ENCODE assay signal across 8 cellular contexts in the genomic region with DNA sequence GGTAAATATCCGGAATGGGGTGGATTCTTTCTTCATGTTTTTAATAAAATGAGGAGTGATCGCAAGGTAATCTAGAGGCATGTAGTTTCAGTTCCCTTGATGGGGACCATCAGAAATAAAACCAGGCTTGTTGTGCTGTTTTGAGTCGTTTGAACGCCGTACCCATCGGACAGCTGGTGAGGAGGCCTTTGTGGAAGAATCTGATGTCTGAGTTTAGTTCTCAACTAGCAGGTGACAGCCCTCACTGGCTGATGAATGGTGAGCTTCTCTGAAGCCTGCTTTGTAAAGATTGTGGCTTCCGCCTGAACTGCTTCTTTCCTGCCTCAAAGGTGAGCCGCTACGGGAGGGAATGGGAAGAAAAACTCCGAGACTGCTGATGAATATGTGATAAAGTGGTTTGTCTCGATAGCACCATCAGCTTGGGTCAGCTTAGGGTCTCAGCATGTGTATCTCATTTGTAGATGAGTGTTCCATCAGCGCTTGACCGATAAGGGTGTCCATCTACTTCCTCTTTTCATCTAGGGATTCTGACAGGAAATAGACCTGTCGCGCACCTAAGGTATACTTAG. TPM values are rescaled to one million over a fixed set of nuclear protein-coding genes. Genes with fewer than 3 reads are reported as not detected.
DNase-seq lines count a peak whose midpoint lies in the region; ATAC-seq, FAIRE-seq and TF ChIP-seq lines count a peak whose summit lies in the region.

No MANE protein-coding gene starts in this region.

- peaks cover 3% of the 10 kb centered on the region for H3K9me1 ChIP-seq in keratinocyte (ENCODE audit: control insufficient read depth, extremely low read depth, insufficient read depth, low read length)

- H3K36me3 Mint-ChIP-seq in activated naive CD8-positive, alpha-beta T cell treated with anti-CD3 and anti-CD28 coated beads for 36 hours: peaks cover 29% of the 10 kb centered on the region
- H3K36me3 Mint-ChIP-seq in stimulated activated effector memory CD8-positive, alpha-beta T cell treated with anti-CD3 and anti-CD28 coated beads, Interleukin-12 subunit alpha, Interleukin-12 subunit beta, amount 100 ng/mL, for 72 hours: peaks cover 39% of the 10 kb centered on the region

- H3K27me3 Mint-ChIP-seq in activated naive CD8-positive, alpha-beta T cell treated with anti-CD3 and anti-CD28 coated beads for 36 hours: peaks cover 4% of the 10 kb centered on the region

- no peaks in the 10 kb centered on the region for H3K27me3 ChIP-seq in keratinocyte (ENCODE audit: control insufficient read depth, extremely low read depth, insufficient read depth, low read length)

- peaks cover 3 to 4% of the 10 kb centered on the region in 2 experiments for H3K36me3 ChIP-seq in keratinocyte (ENCODE audit: control insufficient read depth in 2 of 2, extremely low read depth in 1 of 2, insufficient read depth in 2 of 2, low read length in 2 of 2)

- peaks cover 15% of the 10 kb centered on the region for H3K4me1 ChIP-seq in keratinocyte (ENCODE audit: control insufficient read depth, extremely low read depth, insufficient read depth, low read length)

- peak overlapping the region; percentile 88 for H3K4me3 Mint-ChIP-seq in activated naive CD8-positive, alpha-beta T cell treated with anti-CD3 and anti-CD28 coated beads for 36 hours
- peak overlapping the region; percentile 80 for H3K4me3 Mint-ChIP-seq in stimulated activated effector memory CD8-positive, alpha-beta T cell treated with anti-CD3 and anti-CD28 coated beads, Interleukin-12 subunit alpha, Interleukin-12 subunit beta, amount 100 ng/mL, for 72 hours

- peak overlapping the region; percentile 89 for H3K27ac Mint-ChIP-seq in activated naive CD8-positive, alpha-beta T cell treated with anti-CD3 and anti-CD28 coated beads for 36 hours
- H3K27ac Mint-ChIP-seq in stimulated activated effector memory CD8-positive, alpha-beta T cell treated with anti-CD3 and anti-CD28 coated beads, Interleukin-12 subunit alpha, Interleukin-12 subunit beta, amount 100 ng/mL, for 72 hours: peak overlapping the region; percentile 93

- H3K4me3 ChIP-seq in keratinocyte (ENCODE audit: control insufficient read depth in 2 of 3, extremely low read depth in 1 of 3, insufficient read depth in 2 of 3, low read depth in 1 of 3, low read length in 3 of 3): peak overlapping the region; percentile 80 to 87 (median 87)

- no peak for FAIRE-seq in keratinocyte (lab: Jason Lieb, UNC)

- peaks cover 5% of the 10 kb centered on the region for H4K20me1 ChIP-seq in keratinocyte (ENCODE audit: control insufficient read depth, extremely low read depth, insufficient read depth, low read length)

- H3K4me2 ChIP-seq in keratinocyte (ENCODE audit: control insufficient read depth, extremely low read depth, insufficient read depth, low read depth, low read length): peak overlapping the region; percentile 100

- H3K27ac ChIP-seq in keratinocyte (ENCODE audit: control insufficient read depth, insufficient read depth, low read length): peak overlapping the region; percentile 79

- H3K9me3 ChIP-seq in keratinocyte (ENCODE audit: control insufficient read depth, low read depth, low read length): no peaks in the 10 kb centered on the region

- H3K9me3 Mint-ChIP-seq in activated naive CD8-positive, alpha-beta T cell treated with anti-CD3 and anti-CD28 coated beads for 36 hours: peaks cover 1% of the 10 kb centered on the region
- H3K9me3 Mint-ChIP-seq in stimulated activated effector memory CD8-positive, alpha-beta T cell treated with anti-CD3 and anti-CD28 coated beads, Interleukin-12 subunit alpha, Interleukin-12 subunit beta, amount 100 ng/mL, for 72 hours: no peaks in the 10 kb centered on the region

- ATAC-seq in GM21825 (IDR thresholded peaks at IDR 0.05; ENCODE audit: unreplicated experiment): peak; percentile 38
- ATAC-seq in stimulated activated effector memory CD8-positive, alpha-beta T cell treated with anti-CD3 and anti-CD28 coated beads, Interleukin-12 subunit alpha, Interleukin-12 subunit beta, amount 100 ng/mL, for 72 hours: no peak
- ATAC-seq in HG03108 (IDR thresholded peaks at IDR 0.05; ENCODE audit: unreplicated experiment): no peak

- DNase-seq in Daoy (ENCODE audit: low read depth): peak; percentile 23
- peak; percentile 59 for DNase-seq in NOMO-1 treated with DMSO at 0.1 percent for 48 hours (lab: John Stamatoyannopoulos, UW; ENCODE audit: unreplicated experiment)
- no peak for DNase-seq in activated naive CD8-positive, alpha-beta T cell treated with anti-CD3 and anti-CD28 coated beads for 36 hours
- no peak for DNase-seq in keratinocyte (ENCODE audit: low read depth, low spot score)
- DNase-seq in stimulated activated effector memory CD8-positive, alpha-beta T cell treated with anti-CD3 and anti-CD28 coated beads, Interleukin-12 subunit alpha, Interleukin-12 subunit beta, amount 100 ng/mL, for 72 hours (ENCODE audit: low spot score in 2 of 2): peak; percentile 8 to 59
- no peak for DNase-seq in activated CD4-positive, CD25-positive, alpha-beta regulatory T cell treated with anti-CD3 and anti-CD28 coated beads, Interleukin-2, amount 50 U/mL, for 72 hours

- peaks cover 33% of the 10 kb centered on the region for H3K4me1 Mint-ChIP-seq in activated naive CD8-positive, alpha-beta T cell treated with anti-CD3 and anti-CD28 coated beads for 36 hours
- H3K4me1 Mint-ChIP-seq in stimulated activated effector memory CD8-positive, alpha-beta T cell treated with anti-CD3 and anti-CD28 coated beads, Interleukin-12 subunit alpha, Interleukin-12 subunit beta, amount 100 ng/mL, for 72 hours: peaks cover 18% of the 10 kb centered on the region

- no peak overlapping the region for H2AFZ ChIP-seq in keratinocyte (ENCODE audit: control insufficient read depth, low read length)

- peaks cover 60% of the 10 kb centered on the region for H3K79me2 ChIP-seq in keratinocyte (ENCODE audit: control insufficient read depth, insufficient read depth, low read length)

- peak overlapping the region; percentile 90 for H3K9ac ChIP-seq in keratinocyte (ENCODE audit: control insufficient read depth, extremely low read depth, insufficient read depth, low read length)

- dilution Hi-C loops in keratinocyte (cut with MboI; ENCODE audit: extremely low pct_ligation_motif_present, low sequenced_read_pairs): no loop called here

- no peak for TF ChIP-seq CTCF in keratinocyte (optimal IDR thresholded peaks at IDR 0.05 in 1 of 3, IDR thresholded peaks at IDR 0.05 in 1 of 3, conservative IDR thresholded peaks at IDR 0.05 in 1 of 3; ENCODE audit: extremely low read depth in 1 of 3, insufficient read depth in 2 of 3, low read length in 3 of 3)

RNA-seq across cellular contexts. Expression of gene TMEM248, which starts 1.0 kb away (rescaled TPM):
- total RNA-seq in Daoy (2014; rRNA removed; shearing (Covaris generic)): 146 and 150 TPM in 2 replicates
- total RNA-seq in activated naive CD8-positive, alpha-beta T cell treated with anti-CD3 and anti-CD28 coated beads for 36 hours: 10 to 100 TPM; 80.3 to 82.6 TPM
- polyA plus RNA-seq in keratinocyte: 70.2 to 157 TPM (median 74.8 TPM) in 3 replicates
- 23.8 TPM for polyA plus RNA-seq in keratinocyte (2011; ENCODE audit: low read depth)
- polyA plus RNA-seq in keratinocyte (2011; cell fraction: cytosol; rRNA removed): 118 and 120 TPM in 2 replicates
- polyA plus RNA-seq in keratinocyte (2011; cell fraction: nucleus; rRNA removed): 112 and 143 TPM in 2 replicates
- polyA plus RNA-seq in keratinocyte (2012; ENCODE audit: low replicate concordance): 40.3 and 46.9 TPM in 2 replicates
- 148 to 347 TPM (median 178 TPM) in 3 replicates for polyA minus RNA-seq in keratinocyte
- 79.8 TPM for polyA minus RNA-seq in keratinocyte (2011; cell fraction: cytosol; rRNA and poly(A)+ RNA removed)
- 49.4 and 68.9 TPM in 2 replicates for polyA minus RNA-seq in keratinocyte (2011; cell fraction: nucleus; rRNA and poly(A)+ RNA removed)

Comparison
In these comparisons a context has a peak if more than half of its experiments do, and no peak if none do; other contexts are left out.
1. DNase-seq: peak in Daoy (single experiment), NOMO-1 treated with DMSO at 0.1 percent for 48 hours (single experiment) and stimulated activated effector memory CD8-positive, alpha-beta T cell treated with anti-CD3 and anti-CD28 coated beads, Interleukin-12 subunit alpha, Interleukin-12 subunit beta, amount 100 ng/mL, for 72 hours (2 of 2); none in activated naive CD8-positive, alpha-beta T cell treated with anti-CD3 and anti-CD28 coated beads for 36 hours (single experiment), keratinocyte (single experiment) and activated CD4-positive, CD25-positive, alpha-beta regulatory T cell treated with anti-CD3 and anti-CD28 coated beads, Interleukin-2, amount 50 U/mL, for 72 hours (single experiment).